11 cellular contexts compared by ENCODE assay signal in genomic region chr13:98517576-98518310, GRCh38. TPM values are rescaled to one million over a fixed set of nuclear protein-coding genes. Genes with fewer than 3 reads are reported as not detected.
A peak's percentile ranks its signal among the peaks of the same experiment; 100 is the strongest.
DNase-seq lines count a peak whose midpoint lies in the region; ATAC-seq and TF ChIP-seq lines count a peak whose summit lies in the region.
"Had no signal": no experiment of that assay in that cellular context is flagged by ENCODE, and none has a peak within 500 bp of the region (broad histone marks: within the 10 kb centered on the region; RNA-seq: fewer than 3 reads in every experiment).

No MANE protein-coding gene starts in this region.

- no peak for TF ChIP-seq CTCF in spleen (IDR thresholded peaks at IDR 0.05 in 8 of 11, conservative IDR thresholded peaks at IDR 0.05 in 3 of 11)

- POLR2A ChIA-PET in activated CD4-positive, alpha-beta T cell treated with anti-CD3 and anti-CD28 coated beads, Interleukin-2, amount 10 ng/mL, durations not matched to agents 7 days and 5 days (lab: Charles Lee) = no interaction called here

- ATAC-seq in GM18867 (IDR thresholded peaks at IDR 0.05; ENCODE audit: unreplicated experiment) = peak; percentile 51
- ATAC-seq in HG02642 (IDR thresholded peaks at IDR 0.05; ENCODE audit: poor library complexity, unreplicated experiment) = peak; percentile 41
- ATAC-seq: left lobe of liver, SK-N-SH treated with all-trans-retinoic acid at 6 μM for 48 hours had no signal

- no peaks in the 10 kb centered on the region for H3K27me3 ChIP-seq in spleen (replicated peaks in 1 of 7)

- H3K9me3 Mint-ChIP-seq in activated CD4-positive, alpha-beta T cell treated with anti-CD3 and anti-CD28 coated beads, Interleukin-2, amount 10 ng/mL, durations not matched to agents 7 days and 5 days = no peaks in the 10 kb centered on the region

- H3K4me1 Mint-ChIP-seq in activated CD4-positive, alpha-beta T cell treated with anti-CD3 and anti-CD28 coated beads, Interleukin-2, amount 10 ng/mL, durations not matched to agents 7 days and 5 days = peaks cover 84% of the 10 kb centered on the region

- peak overlapping the region; percentile 79 for H3K27ac Mint-ChIP-seq in activated CD4-positive, alpha-beta T cell treated with anti-CD3 and anti-CD28 coated beads, Interleukin-2, amount 10 ng/mL, durations not matched to agents 7 days and 5 days

- intact Hi-C loops in spleen (cut with DNase I; ENCODE audit: low total_unique reads) = no loop called here

- H3K4me1 ChIP-seq in spleen = peaks cover 13 to 100% (median 64%) of the 10 kb centered on the region in 6 donors

- DNase-seq in activated CD4-positive, alpha-beta T cell treated with anti-CD3 and anti-CD28 coated beads, Interleukin-2, amount 10 ng/mL, durations not matched to agents 7 days and 5 days = peak; percentile 50
- DNase-seq in spleen = no peak
- DNase-seq in putamen (ENCODE audit: low spot score) = no peak
- no peak for DNase-seq in hippocampal formation (lab: John Stamatoyannopoulos, UW)
- DNase-seq in NCI-H187 treated with DMSO at 0.1 percent for 48 hours (lab: John Stamatoyannopoulos, UW) = no peak
- DNase-seq in stimulated activated CD8-positive, alpha-beta memory T cell treated with anti-CD3 and anti-CD28 coated beads, Interleukin-4, amount 100 ng/mL, for 48 hours = no peak
- DNase-seq: NCI-H2171 had no signal

- CTCF ChIA-PET in activated CD4-positive, alpha-beta T cell treated with anti-CD3 and anti-CD28 coated beads, Interleukin-2, amount 10 ng/mL, durations not matched to agents 7 days and 5 days (lab: Charles Lee) = no interaction called here

- H3K9me3 ChIP-seq in spleen = no peaks in the 10 kb centered on the region

- H3K4me3 Mint-ChIP-seq in activated CD4-positive, alpha-beta T cell treated with anti-CD3 and anti-CD28 coated beads, Interleukin-2, amount 10 ng/mL, durations not matched to agents 7 days and 5 days = no peak overlapping the region

- peaks cover 49% of the 10 kb centered on the region for H3K36me3 Mint-ChIP-seq in activated CD4-positive, alpha-beta T cell treated with anti-CD3 and anti-CD28 coated beads, Interleukin-2, amount 10 ng/mL, durations not matched to agents 7 days and 5 days (ENCODE audit: low read depth)

- H3K4me3 ChIP-seq in spleen = no peak overlapping the region

- TF ChIP-seq POLR2A in spleen (IDR thresholded peaks at IDR 0.05) = no peak

- peaks cover 0 to 39% (median 3%) of the 10 kb centered on the region in 6 donors for H3K36me3 ChIP-seq in spleen

- peak overlapping the region in 6 of 8 donors; percentile 23 to 63 (median 46) for H3K27ac ChIP-seq in spleen

- WGBS in spleen, 5 donors = 53 to 89% (median 62%) methylated on average over 6 of the region's 6 CpGs

- H3K27me3 Mint-ChIP-seq in activated CD4-positive, alpha-beta T cell treated with anti-CD3 and anti-CD28 coated beads, Interleukin-2, amount 10 ng/mL, durations not matched to agents 7 days and 5 days = no peaks in the 10 kb centered on the region

RNA-seq across cellular contexts. Expression of gene STK24, which starts 59.2 kb away (rescaled TPM):
- total RNA-seq in activated CD4-positive, alpha-beta T cell treated with anti-CD3 and anti-CD28 coated beads, Interleukin-2, amount 10 ng/mL, durations not matched to agents 7 days and 5 days = 100 to 1,000 TPM; 160 to 170 TPM
- total RNA-seq in spleen = 100 to 1,000 TPM in 3 of 7 donors, 10 to 100 TPM in 4; 87.5 to 132 (median 99.7) TPM
- polyA plus RNA-seq in spleen = 10 to 100 TPM; 36.5 to 49.3 (median 47.4) TPM
